Comparison of ENCODE assay signal across 8 cellular contexts in genomic region chr9:91036826-91037510, GRCh38.
DNase-seq lines count a peak whose midpoint lies in the region; ATAC-seq and TF ChIP-seq lines count a peak whose summit lies in the region.

No MANE protein-coding gene starts in this region.

- no peaks in the 10 kb centered on the region for H3K9me3 ChIP-seq in muscle layer of duodenum (ENCODE audit: control insufficient read depth in 1 of 2, low read length in 2 of 2)

- no peaks in the 10 kb centered on the region for H3K27me3 ChIP-seq in muscle layer of duodenum (ENCODE audit: low read depth, low read length)

- peak overlapping the region; percentile 83 for H3K27ac ChIP-seq in muscle layer of duodenum (ENCODE audit: low read length)

- DNase-seq in CD1c-positive myeloid dendritic cell (ENCODE audit: extremely low spot score) (peak; percentile 69), NOMO-1 (lab: John Stamatoyannopoulos, UW; ENCODE audit: unreplicated experiment in 2 of 2) (peak; percentile 4 to 14), epithelial cell of proximal tubule (ENCODE audit: low read depth) (no peak)
- DNase-seq in activated CD8-positive, alpha-beta memory T cell treated with anti-CD3 and anti-CD28 coated beads, Interleukin-2, amount 50 U/mL, for 48 hours, result peak; percentile 86
- DNase-seq in stimulated activated CD8-positive, alpha-beta memory T cell treated with anti-CD3 and anti-CD28 coated beads, Interleukin-2, amount 100 ng/mL, for 48 hours (ENCODE audit: low read depth in 2 of 2), result peak; percentile 56 to 62

- H3K4me3 ChIP-seq in epithelial cell of proximal tubule (ENCODE audit: low read depth, low read length) (no peak overlapping the region), muscle layer of duodenum (ENCODE audit: low read depth in 1 of 2, low read length in 2 of 2) (peak overlapping the region; percentile 22 to 40)

- H3K4me1 ChIP-seq in muscle layer of duodenum (ENCODE audit: control insufficient read depth in 1 of 2, insufficient read depth in 2 of 2, low read length in 2 of 2), result peaks cover 18% of the 10 kb centered on the region in 2 donors

- peak; percentile 58 for TF ChIP-seq CTCF in epithelial cell of proximal tubule (conservative IDR thresholded peaks at IDR 0.05; ENCODE audit: low read depth, low read length)

- ATAC-seq in HG03354 (IDR thresholded peaks at IDR 0.05; ENCODE audit: poor library complexity, severe bottlenecking, unreplicated experiment) (peak; percentile 58), GM21717 (IDR thresholded peaks at IDR 0.05; ENCODE audit: unreplicated experiment) (no peak)

- no peaks in the 10 kb centered on the region for H3K36me3 ChIP-seq in muscle layer of duodenum (ENCODE audit: control insufficient read depth in 1 of 2, insufficient read depth in 2 of 2, low read length in 2 of 2)
